9 cellular contexts compared by ENCODE assay signal in the genomic region with DNA sequence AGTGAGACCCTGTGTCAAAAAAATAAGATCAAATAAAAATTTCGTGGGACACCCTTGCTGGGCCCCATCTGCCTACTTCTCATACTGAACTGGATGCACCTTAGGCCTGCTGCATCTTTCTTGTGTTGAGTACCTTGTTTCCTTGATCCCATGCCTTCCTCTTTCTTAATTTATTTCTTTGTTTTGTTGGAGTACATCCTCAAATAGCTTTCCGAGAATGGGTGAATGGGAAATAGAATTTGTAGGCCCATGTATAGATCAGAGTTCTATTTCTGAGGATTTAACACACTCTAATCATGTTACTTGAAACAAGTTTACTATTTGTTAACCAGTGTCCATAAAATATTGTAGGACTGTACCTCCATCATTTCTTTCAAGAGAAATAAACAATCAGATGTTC.
"Had no signal": no experiment of that assay in that cellular context is flagged by ENCODE, and none has a peak within 500 bp of the region (broad histone marks: within the 10 kb centered on the region; RNA-seq: fewer than 3 reads in every experiment).

No MANE protein-coding gene starts in this region.

- H3K4me3 ChIP-seq: GM23338, HAP-1 had no signal

- H3K36me3 ChIP-seq: HAP-1 had no signal

- H3K27me3 Mint-ChIP-seq: IgD-negative memory B cell had no signal

- H3K27ac Mint-ChIP-seq: GM23338, IgD-negative memory B cell had no signal

- H3K9me3 ChIP-seq: HAP-1 had no signal

- H3K4me1 Mint-ChIP-seq: IgD-negative memory B cell had no signal

- H3K4me3 Mint-ChIP-seq: GM23338, IgD-negative memory B cell had no signal

- H3K4me1 ChIP-seq: HAP-1 had no signal

- DNase-seq: H7, KG1 had no signal

- ATAC-seq: GM23338, HCT116, HepG2 had no signal

- H3K27ac ChIP-seq: HL-60 had no signal

- FAIRE-seq: H1, HepG2 had no signal
